9 cellular contexts compared by ENCODE assay signal in the genomic region with DNA sequence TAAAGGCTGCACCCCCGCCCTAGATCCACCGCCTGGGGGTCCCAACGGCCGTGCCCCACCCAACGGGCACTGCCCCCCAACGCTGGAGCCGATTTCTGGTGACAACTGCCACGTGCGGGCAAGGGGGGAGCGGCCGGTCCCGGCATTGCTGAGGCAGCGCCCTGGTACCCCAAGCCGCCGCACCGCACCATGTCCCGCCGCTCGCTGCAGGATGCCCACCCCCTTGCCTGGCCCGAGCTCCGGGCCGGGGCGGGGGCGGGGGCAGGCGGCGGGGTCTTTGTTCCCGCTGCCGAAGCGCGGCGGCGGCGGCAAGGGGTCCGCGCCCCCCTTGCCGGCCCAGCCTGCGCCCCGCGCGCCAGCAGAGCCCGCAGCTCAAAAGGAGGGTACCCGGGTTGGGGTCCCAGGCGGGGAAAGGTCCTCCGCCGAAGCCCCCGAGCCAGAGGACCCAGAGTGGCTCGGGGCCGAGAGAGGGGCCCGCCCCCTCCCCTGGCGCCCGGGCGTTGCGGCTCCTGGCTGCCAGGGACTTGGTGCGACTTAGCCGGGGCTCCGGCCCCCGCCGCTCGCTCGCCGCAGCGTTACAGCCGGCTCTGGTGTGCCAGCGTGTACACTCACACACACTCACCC. TPM values are rescaled to one million over a fixed set of nuclear protein-coding genes. Genes with fewer than 3 reads are reported as not detected.
DNase-seq lines count a peak whose midpoint lies in the region; ATAC-seq, FAIRE-seq and TF ChIP-seq lines count a peak whose summit lies in the region.
"Had no signal": no experiment of that assay in that cellular context is flagged by ENCODE, and none has a peak within 500 bp of the region (broad histone marks: within the 10 kb centered on the region; RNA-seq: fewer than 3 reads in every experiment).

No MANE protein-coding gene starts in this region.

- peaks cover 3 to 59% of the 10 kb centered on the region in 2 experiments; a peak in 3 of 4 replicates for H3K79me1 ChIP-seq in IMR-90 (ENCODE audit: low read depth in 1 of 2, low read length in 2 of 2)

- H3K27ac ChIP-seq in IMR-90 (ENCODE audit: insufficient read depth, low read length): peak overlapping the region; percentile 36; the same call in 1 of the 2 replicates

- peak overlapping the region; percentile 93 for H2AFZ ChIP-seq in IMR-90 (replicated peaks; ENCODE audit: low read length, poor library complexity)

- H4K5ac ChIP-seq in IMR-90 (ENCODE audit: low read depth, low read length): no peak overlapping the region

- TF ChIP-seq CTCF in IMR-90 (conservative IDR thresholded peaks at IDR 0.05; ENCODE audit: low read depth, low read length): no peak
- TF ChIP-seq CTCF in bronchial epithelial cell (IDR thresholded peaks at IDR 0.05; ENCODE audit: insufficient read depth, low read length, severe bottlenecking): no peak

- no TSS peak for BruUV-seq in IMR-90 (replicated peaks; lab: Mats Ljungman, UMichigan)

- POLR2A ChIA-PET in IMR-90 (lab: Charles Lee; ENCODE audit: unreplicated experiment): interaction anchor here (0.5 kb wide), 1 partner anchor 13 kb away, joined by 3 read pairs; no protein-coding TSS in a partner anchor

- H3K9me3 ChIP-seq in IMR-90 (ENCODE audit: control insufficient read depth, insufficient read depth, low read length): no peaks in the 10 kb centered on the region
- H3K9me3 ChIP-seq in mononuclear cell (ENCODE audit: low read depth, low read length): no peaks in the 10 kb centered on the region

- peak overlapping the region; percentile 94 for H2AK9ac ChIP-seq in IMR-90 (replicated peaks; ENCODE audit: low read depth, low read length, poor library complexity)

- WGBS in IMR-90 (ENCODE audit: extremely low coverage in 2 of 2, insufficient read length in 1 of 2), 2 experiments: 3% methylated on average over 24 of the region's 64 CpGs; no CpG with 5 or more reads in 1 of the 2 experiments

- CTCF ChIA-PET in IMR-90 (lab: Yijun Ruan, JAX): no interaction called here

- peak overlapping the region; percentile 14; the same call in 1 of the 2 replicates for H4K91ac ChIP-seq in IMR-90 (ENCODE audit: insufficient read depth, low read depth, low read length)

- H4K20me1 ChIP-seq in IMR-90 (ENCODE audit: insufficient read depth, low read length): peaks cover 41% of the 10 kb centered on the region

- dilution Hi-C loops in IMR-90 (cut with HindIII; ENCODE audit: low sequenced_read_pairs, unreplicated experiment): no loop called here

- H3K4me3 ChIP-seq in IMR-90 (ENCODE audit: insufficient read depth, low read depth, low read length): peak overlapping the region; percentile 98
- peak overlapping the region; percentile 73 for H3K4me3 ChIP-seq in bronchial epithelial cell (ENCODE audit: low read depth, low read length)
- H3K4me3 ChIP-seq in mononuclear cell (ENCODE audit: low read length): peak overlapping the region; percentile 56

- H3K14ac ChIP-seq in IMR-90 (replicated peaks; ENCODE audit: low read depth, low read length): peak overlapping the region; percentile 78

- H3K18ac ChIP-seq in IMR-90 (ENCODE audit: low read depth, low read length): no peak overlapping the region

- FAIRE-seq in bronchial epithelial cell (lab: Jason Lieb, UNC): no peak
- FAIRE-seq: TTC549 had no signal

- no peak overlapping the region for H2BK15ac ChIP-seq in IMR-90 (ENCODE audit: low read depth, low read length)

- H4K8ac ChIP-seq in IMR-90 (ENCODE audit: low read depth in 2 of 2, low read length in 2 of 2): peak overlapping the region in 1 of 2 experiments; percentile 14; a peak in 1 of 4 replicates

- H3K4me1 ChIP-seq in IMR-90 (ENCODE audit: control insufficient read depth, insufficient read depth, low read length) (peaks cover 20% of the 10 kb centered on the region), mononuclear cell (ENCODE audit: insufficient read depth, low read length) (peaks cover 50% of the 10 kb centered on the region)

- H2BK120ac ChIP-seq in IMR-90 (ENCODE audit: low read depth, low read length): no peak overlapping the region; the same call in 1 of the 2 replicates

- no peak for TF ChIP-seq POLR2A in IMR-90 (IDR thresholded peaks at IDR 0.05; ENCODE audit: low read depth, low read length)

- in situ Hi-C loops in IMR-90 (cut with MboI; ENCODE audit: low sequenced_read_pairs): no loop called here

- intact Hi-C loops in IMR-90 (cut with micrococcal nuclease): no loop called here

- ATAC-seq in GM19023 (IDR thresholded peaks at IDR 0.05; ENCODE audit: unreplicated experiment) (peak; percentile 6), IMR-90 (ENCODE audit: low read depth) (no peak; the same call in 1 of the 2 replicates), GM21360 (IDR thresholded peaks at IDR 0.05; ENCODE audit: unreplicated experiment) (no peak)

- H3K9ac ChIP-seq in IMR-90 (ENCODE audit: low read depth, low read length): peak overlapping the region; percentile 85

- peak overlapping the region; percentile 69 for H2BK5ac ChIP-seq in IMR-90 (ENCODE audit: low read depth, low read length, poor library complexity, severe bottlenecking)

- H3K4ac ChIP-seq in IMR-90 (ENCODE audit: low read depth, low read length): peak overlapping the region; percentile 27

- H3K9me1 ChIP-seq in IMR-90 (ENCODE audit: insufficient read depth, low read length): peaks cover 23% of the 10 kb centered on the region

- no peaks in the 10 kb centered on the region for H3K36me3 ChIP-seq in IMR-90 (ENCODE audit: control insufficient read depth, insufficient read depth, low read length)
- H3K36me3 ChIP-seq in bronchial epithelial cell (ENCODE audit: control insufficient read depth, insufficient read depth, low read length): no peaks in the 10 kb centered on the region

- DNase-seq in IMR-90: no peak
- no peak for DNase-seq in bronchial epithelial cell (ENCODE audit: low read depth)
- no peak for DNase-seq in AG08395 (ENCODE audit: low spot score)
- DNase-seq in NCI-H345 treated with DMSO at 0.1 percent for 48 hours (lab: John Stamatoyannopoulos, UW; ENCODE audit: unreplicated experiment): no peak
- DNase-seq in nucleus accumbens (lab: John Stamatoyannopoulos, UW): no peak

- TF ChIP-seq RAD21 in IMR-90 (IDR thresholded peaks at IDR 0.05; ENCODE audit: low read length): no peak

- H3K27me3 ChIP-seq in IMR-90 (ENCODE audit: control insufficient read depth, insufficient read depth, low read length): no peaks in the 10 kb centered on the region
- H3K27me3 ChIP-seq in bronchial epithelial cell (ENCODE audit: control insufficient read depth, insufficient read depth, low read length): no peaks in the 10 kb centered on the region
- H3K27me3 ChIP-seq in mononuclear cell (ENCODE audit: insufficient read depth, low read length): peaks cover 8% of the 10 kb centered on the region

- H3K23ac ChIP-seq in IMR-90 (ENCODE audit: low read depth, low read length): peak overlapping the region; percentile 81; the same call in 1 of the 2 replicates

- no peak overlapping the region for H3K56ac ChIP-seq in IMR-90 (ENCODE audit: extremely low read depth, insufficient read depth, low read length)

- H2AK5ac ChIP-seq in IMR-90 (ENCODE audit: low read depth, low read length): no peak overlapping the region

- H3K4me2 ChIP-seq in IMR-90 (ENCODE audit: low read depth, low read length): peak overlapping the region; percentile 74

- no peak overlapping the region for H2BK20ac ChIP-seq in IMR-90 (ENCODE audit: low read depth, low read length)

TF ChIP-seq in IMR-90, 13 proteins besides CTCF, POLR2A, EP300 and RAD21 (continues in another document):
- no peak for TF ChIP-seq SMC3 (IDR thresholded peaks at IDR 0.05; ENCODE audit: low read depth, low read length)
- no peak for TF ChIP-seq FOS (IDR thresholded peaks at IDR 0.05; ENCODE audit: low read depth, low read length)
- TF ChIP-seq, protein P1, sequence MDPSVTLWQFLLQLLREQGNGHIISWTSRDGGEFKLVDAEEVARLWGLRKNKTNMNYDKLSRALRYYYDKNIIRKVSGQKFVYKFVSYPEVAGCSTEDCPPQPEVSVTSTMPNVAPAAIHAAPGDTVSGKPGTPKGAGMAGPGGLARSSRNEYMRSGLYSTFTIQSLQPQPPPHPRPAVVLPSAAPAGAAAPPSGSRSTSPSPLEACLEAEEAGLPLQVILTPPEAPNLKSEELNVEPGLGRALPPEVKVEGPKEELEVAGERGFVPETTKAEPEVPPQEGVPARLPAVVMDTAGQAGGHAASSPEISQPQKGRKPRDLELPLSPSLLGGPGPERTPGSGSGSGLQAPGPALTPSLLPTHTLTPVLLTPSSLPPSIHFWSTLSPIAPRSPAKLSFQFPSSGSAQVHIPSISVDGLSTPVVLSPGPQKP (IDR thresholded peaks at IDR 0.05; ENCODE audit: borderline replicate concordance, low read depth, low read length): no peak
- no peak for TF ChIP-seq BHLHE40 (IDR thresholded peaks at IDR 0.05; ENCODE audit: low read depth, low read length)
- TF ChIP-seq CEBPB (IDR thresholded peaks at IDR 0.05; ENCODE audit: low read depth, low read length): no peak
- TF ChIP-seq MXI1 (IDR thresholded peaks at IDR 0.05; ENCODE audit: borderline replicate concordance, low read depth, low read length): peak; percentile 69
- no peak for TF ChIP-seq CHD1 (IDR thresholded peaks at IDR 0.05; ENCODE audit: low read depth, low read length)
- TF ChIP-seq RCOR1 (IDR thresholded peaks at IDR 0.05; ENCODE audit: insufficient replicate concordance, low read length): no peak
- TF ChIP-seq NFE2L2 (IDR thresholded peaks at IDR 0.05; ENCODE audit: low read depth, low read length): no peak
- TF ChIP-seq, protein P2, sequence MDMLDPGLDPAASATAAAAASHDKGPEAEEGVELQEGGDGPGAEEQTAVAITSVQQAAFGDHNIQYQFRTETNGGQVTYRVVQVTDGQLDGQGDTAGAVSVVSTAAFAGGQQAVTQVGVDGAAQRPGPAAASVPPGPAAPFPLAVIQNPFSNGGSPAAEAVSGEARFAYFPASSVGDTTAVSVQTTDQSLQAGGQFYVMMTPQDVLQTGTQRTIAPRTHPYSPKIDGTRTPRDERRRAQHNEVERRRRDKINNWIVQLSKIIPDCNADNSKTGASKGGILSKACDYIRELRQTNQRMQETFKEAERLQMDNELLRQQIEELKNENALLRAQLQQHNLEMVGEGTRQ (IDR thresholded peaks at IDR 0.05; ENCODE audit: low read depth, low read length): no peak
- no peak for TF ChIP-seq RFX5 (IDR thresholded peaks at IDR 0.05; ENCODE audit: low read depth, low read length)
- no peak for TF ChIP-seq MAFK (IDR thresholded peaks at IDR 0.05; ENCODE audit: low read depth, low read length)

RNA-seq across cellular contexts. Expression of gene SEMA7A, which starts 0.7 kb away (rescaled TPM):
- total RNA-seq in IMR-90 (2012; rRNA removed) (27.8 and 30.5 TPM in 2 replicates), bronchial epithelial cell (4.0 and 5.3 TPM in 2 replicates), mononuclear cell (5.9 TPM)
- 87.3 and 88.1 TPM in 2 replicates for polyA plus RNA-seq in IMR-90 (2012; rRNA removed)
- polyA plus RNA-seq in IMR-90 (2012; cell fraction: cytosol; rRNA removed): 46.2 and 68.0 TPM in 2 replicates
- polyA plus RNA-seq in IMR-90 (2012; cell fraction: nucleus; rRNA removed; ENCODE audit: low replicate concordance): 57.3 and 104 TPM in 2 replicates

RNA-seq across cellular contexts. Expression of gene UBL7, which starts 27.9 kb away (rescaled TPM):
- total RNA-seq in IMR-90 (2012; rRNA removed) (57.8 and 68.1 TPM in 2 replicates), bronchial epithelial cell (21.6 and 22.1 TPM in 2 replicates), mononuclear cell (23.1 TPM)
- 78.4 and 80.1 TPM in 2 replicates for polyA plus RNA-seq in IMR-90 (2012; rRNA removed)
- 64.2 and 85.0 TPM in 2 replicates for polyA plus RNA-seq in IMR-90 (2012; cell fraction: cytosol; rRNA removed)
- polyA plus RNA-seq in IMR-90 (2012; cell fraction: nucleus; rRNA removed; ENCODE audit: low replicate concordance): 21.3 and 32.0 TPM in 2 replicates
